Comparison of ENCODE assay signal across 8 cellular contexts in the genomic region with DNA sequence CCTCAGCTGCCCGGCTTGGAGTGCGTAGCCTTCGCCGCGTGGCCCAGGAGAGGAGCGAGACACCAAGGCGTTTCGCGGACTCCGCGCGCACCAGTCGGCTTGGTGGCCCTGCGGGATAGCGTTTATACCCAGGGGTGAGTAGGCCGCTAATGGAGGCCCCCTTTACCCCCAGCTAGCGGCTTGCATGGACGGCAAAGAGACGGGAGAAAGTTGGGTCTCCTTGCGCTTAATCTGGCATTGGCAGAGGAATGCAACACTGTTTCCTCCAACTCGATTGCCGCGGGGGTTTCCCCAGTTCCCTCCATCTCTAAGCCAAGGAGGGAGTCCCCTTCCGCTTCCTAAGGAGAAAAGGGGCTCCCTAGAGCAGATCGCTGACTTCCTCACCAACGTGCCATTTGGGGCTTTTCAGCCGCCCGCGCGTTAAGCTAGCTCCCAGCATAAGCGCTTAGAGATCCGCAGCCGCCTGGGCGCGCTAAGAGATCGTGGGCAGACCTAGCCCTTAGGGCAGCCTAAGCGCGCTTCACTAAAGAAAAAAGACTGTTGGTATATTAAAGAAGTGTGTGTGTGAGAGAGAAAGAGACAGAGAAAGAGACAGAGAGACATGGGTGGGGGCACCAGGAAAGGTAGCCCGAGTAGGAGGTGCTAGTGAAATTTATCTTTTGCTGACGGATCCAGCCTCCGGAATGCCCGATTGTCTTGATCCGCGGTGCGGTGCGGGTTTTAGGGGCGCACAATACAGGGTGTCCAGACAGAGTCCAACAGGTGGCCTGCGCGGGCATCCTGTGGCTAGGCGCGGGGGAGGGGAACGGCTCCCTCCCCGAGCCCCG.
DNase-seq lines count a peak whose midpoint lies in the region; ATAC-seq and TF ChIP-seq lines count a peak whose summit lies in the region.

No MANE protein-coding gene starts in this region.

- no peak for DNase-seq in breast epithelium (ENCODE audit: low spot score in 2 of 2)
- DNase-seq in MCF 10A (ENCODE audit: unreplicated experiment), result no peak
- peak; percentile 56 for DNase-seq in ecto neural progenitor cell (ENCODE audit: low spot score)
- peak; percentile 33 for DNase-seq in midbrain (lab: John Stamatoyannopoulos, UW)
- DNase-seq in uterus, result no peak
- no peak for DNase-seq in activated CD4-positive, alpha-beta memory T cell treated with anti-CD3 and anti-CD28 coated beads, Interleukin-2, amount 10 ng/mL, durations not matched to agents 7 days and 5 days

- peak overlapping the region in 1 of 2 donors; percentile 7 for H3K27ac ChIP-seq in breast epithelium
- no peak overlapping the region for H3K27ac ChIP-seq in uterus

- BruUV-seq in MCF 10A (replicated peaks; lab: Mats Ljungman, UMichigan), result no TSS peak

- H3K9me3 ChIP-seq in breast epithelium, result no peaks in the 10 kb centered on the region
- H3K9me3 ChIP-seq in uterus, result no peaks in the 10 kb centered on the region

- H3K36me3 ChIP-seq in breast epithelium (no peaks in the 10 kb centered on the region), uterus (no peaks in the 10 kb centered on the region)

- intact Hi-C loops in breast epithelium (cut with DNase I; ENCODE audit: low total_unique reads), result no loop called here
- intact Hi-C loops in MCF 10A (cut with micrococcal nuclease), result no loop called here
- intact Hi-C loops in uterus (cut with DNase I; ENCODE audit: low total_unique reads), result no loop called here

- no peaks in the 10 kb centered on the region for H3K9me3 Mint-ChIP-seq in MCF 10A (ENCODE audit: unreplicated experiment)
- H3K9me3 Mint-ChIP-seq in activated T-helper 17 cell treated with anti-CD3 and anti-CD28 coated beads, Interleukin-2, amount 50 U/mL, for 72 hours, result peaks cover 6% of the 10 kb centered on the region
- H3K9me3 Mint-ChIP-seq in activated CD4-positive, alpha-beta memory T cell treated with anti-CD3 and anti-CD28 coated beads, Interleukin-2, amount 10 ng/mL, durations not matched to agents 7 days and 5 days, result no peaks in the 10 kb centered on the region

- H3K27ac Mint-ChIP-seq in MCF 10A (ENCODE audit: low read depth, unreplicated experiment), result no peak overlapping the region
- no peak overlapping the region for H3K27ac Mint-ChIP-seq in activated T-helper 17 cell treated with anti-CD3 and anti-CD28 coated beads, Interleukin-2, amount 50 U/mL, for 72 hours
- no peak overlapping the region for H3K27ac Mint-ChIP-seq in activated CD4-positive, alpha-beta memory T cell treated with anti-CD3 and anti-CD28 coated beads, Interleukin-2, amount 10 ng/mL, durations not matched to agents 7 days and 5 days

- H3K4me1 ChIP-seq in breast epithelium (peaks cover 3 to 6% of the 10 kb centered on the region in 2 donors), uterus (peaks cover 0 to 13% of the 10 kb centered on the region in 2 donors)

- H3K27me3 ChIP-seq in breast epithelium (peaks cover 0 to 50% of the 10 kb centered on the region in 2 donors), uterus (peaks cover 6 to 31% of the 10 kb centered on the region in 2 donors)

- H3K4me1 Mint-ChIP-seq in MCF 10A (ENCODE audit: insufficient read depth, unreplicated experiment), result peaks cover 6% of the 10 kb centered on the region
- no peaks in the 10 kb centered on the region for H3K4me1 Mint-ChIP-seq in activated T-helper 17 cell treated with anti-CD3 and anti-CD28 coated beads, Interleukin-2, amount 50 U/mL, for 72 hours
- no peaks in the 10 kb centered on the region for H3K4me1 Mint-ChIP-seq in activated CD4-positive, alpha-beta memory T cell treated with anti-CD3 and anti-CD28 coated beads, Interleukin-2, amount 10 ng/mL, durations not matched to agents 7 days and 5 days

- POLR2A ChIA-PET in MCF 10A (lab: Yijun Ruan, JAX), result no interaction called here
- POLR2A ChIA-PET in activated CD4-positive, alpha-beta memory T cell treated with anti-CD3 and anti-CD28 coated beads, Interleukin-2, amount 10 ng/mL, durations not matched to agents 7 days and 5 days (lab: Charles Lee), result no interaction called here

- ATAC-seq in activated T-helper 17 cell treated with anti-CD3 and anti-CD28 coated beads, Interleukin-2, amount 50 U/mL, for 72 hours (replicated peaks), result no peak
- ATAC-seq in GM18498 (IDR thresholded peaks at IDR 0.05; ENCODE audit: unreplicated experiment), result no peak

- TF ChIP-seq CTCF in breast epithelium (IDR thresholded peaks at IDR 0.05), result no peak
- no peak for TF ChIP-seq CTCF in MCF 10A (IDR thresholded peaks at IDR 0.05; ENCODE audit: unreplicated experiment)
- no peak for TF ChIP-seq CTCF in uterus (IDR thresholded peaks at IDR 0.05)

- H3K27me3 Mint-ChIP-seq in MCF 10A (ENCODE audit: insufficient read depth, unreplicated experiment), result peaks cover 81% of the 10 kb centered on the region
- peaks cover 39% of the 10 kb centered on the region for H3K27me3 Mint-ChIP-seq in activated T-helper 17 cell treated with anti-CD3 and anti-CD28 coated beads, Interleukin-2, amount 50 U/mL, for 72 hours
- H3K27me3 Mint-ChIP-seq in activated CD4-positive, alpha-beta memory T cell treated with anti-CD3 and anti-CD28 coated beads, Interleukin-2, amount 10 ng/mL, durations not matched to agents 7 days and 5 days, result peaks cover 37% of the 10 kb centered on the region

- no peaks in the 10 kb centered on the region for H3K36me3 Mint-ChIP-seq in MCF 10A (ENCODE audit: insufficient read depth, unreplicated experiment)
- H3K36me3 Mint-ChIP-seq in activated T-helper 17 cell treated with anti-CD3 and anti-CD28 coated beads, Interleukin-2, amount 50 U/mL, for 72 hours (ENCODE audit: low read depth), result no peaks in the 10 kb centered on the region
- no peaks in the 10 kb centered on the region for H3K36me3 Mint-ChIP-seq in activated CD4-positive, alpha-beta memory T cell treated with anti-CD3 and anti-CD28 coated beads, Interleukin-2, amount 10 ng/mL, durations not matched to agents 7 days and 5 days (ENCODE audit: low read depth)

- H3K4me3 ChIP-seq in breast epithelium, result peak overlapping the region; percentile 26 to 73 (median 53)
- peak overlapping the region; percentile 7 to 27 for H3K4me3 ChIP-seq in uterus

- H3K4me3 Mint-ChIP-seq in MCF 10A (ENCODE audit: unreplicated experiment), result no peak overlapping the region
- H3K4me3 Mint-ChIP-seq in activated T-helper 17 cell treated with anti-CD3 and anti-CD28 coated beads, Interleukin-2, amount 50 U/mL, for 72 hours, result no peak overlapping the region
- H3K4me3 Mint-ChIP-seq in activated CD4-positive, alpha-beta memory T cell treated with anti-CD3 and anti-CD28 coated beads, Interleukin-2, amount 10 ng/mL, durations not matched to agents 7 days and 5 days, result no peak overlapping the region

- CTCF ChIA-PET in MCF 10A (lab: Yijun Ruan, JAX), result interaction anchor here (0.6 to 0.7 kb wide), 2 partner anchors 281 to 577 kb away, joined by 3 read pairs; no protein-coding TSS in a partner anchor
- CTCF ChIA-PET in activated CD4-positive, alpha-beta memory T cell treated with anti-CD3 and anti-CD28 coated beads, Interleukin-2, amount 10 ng/mL, durations not matched to agents 7 days and 5 days (lab: Charles Lee), result no interaction called here

- TF ChIP-seq POLR2A in breast epithelium (IDR thresholded peaks at IDR 0.05), result no peak
- TF ChIP-seq POLR2A in uterus (IDR thresholded peaks at IDR 0.05), result no peak

Comparison
In these comparisons a context has a peak if more than half of its experiments do, and no peak if none do; other contexts are left out.
1. DNase-seq: peak in ecto neural progenitor cell (single experiment) and midbrain (single experiment); none in breast epithelium (0 of 2), MCF 10A (single experiment), uterus (0 of 2) and activated CD4-positive, alpha-beta memory T cell treated with anti-CD3 and anti-CD28 coated beads, Interleukin-2, amount 10 ng/mL, durations not matched to agents 7 days and 5 days (single experiment).